20 cellular contexts compared by ENCODE assay signal in the genomic region with DNA sequence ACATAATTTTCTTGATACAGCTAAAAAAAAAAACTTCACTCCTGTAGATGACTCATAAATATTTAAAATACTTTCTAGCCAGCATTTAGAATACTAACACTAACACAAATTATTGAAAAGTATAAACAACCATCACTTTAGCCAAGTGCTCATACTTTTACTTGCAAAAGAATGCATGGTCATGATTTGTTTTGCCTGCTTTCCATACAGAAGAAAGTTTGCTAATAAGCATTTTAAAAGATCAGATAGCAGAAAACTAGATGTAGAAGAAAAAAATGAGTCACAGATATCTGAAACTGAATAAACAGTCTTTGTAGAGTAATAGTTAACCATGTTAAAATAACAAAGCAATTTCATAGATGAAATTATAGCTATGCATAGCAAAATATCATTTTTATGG.
DNase-seq lines count a peak whose midpoint lies in the region; ATAC-seq and TF ChIP-seq lines count a peak whose summit lies in the region.
"Had no signal": no experiment of that assay in that cellular context is flagged by ENCODE, and none has a peak within 500 bp of the region (broad histone marks: within the 10 kb centered on the region; RNA-seq: fewer than 3 reads in every experiment).

No MANE protein-coding gene starts in this region.

- no peak for ATAC-seq in GM21737 (IDR thresholded peaks at IDR 0.05; ENCODE audit: unreplicated experiment)
- ATAC-seq: stimulated activated naive CD8-positive, alpha-beta T cell treated with anti-CD3 and anti-CD28 coated beads, Interleukin-15, Interleukin-2, amounts not matched to agents 100 U/mL and 50 U/mL, for 24 hours had no signal

- DNase-seq in GM03348 (ENCODE audit: low spot score) (peak; percentile 5), amniotic stem cell (lab: John Stamatoyannopoulos, UW) (peak; percentile 43), fibroblast of pulmonary artery (ENCODE audit: low read depth) (peak; percentile 40), skeletal muscle cell (ENCODE audit: low read depth) (peak; percentile 27), GM19240 (ENCODE audit: insufficient read length, low spot score) (no peak)
- no peak for DNase-seq in effector CD4-positive, alpha-beta T cell
- DNase-seq: activated CD4-positive, alpha-beta T cell treated with anti-CD3 and anti-CD28 coated beads, Interleukin-2, amount 10 ng/mL, durations not matched to agents 7 days and 5 days; activated naive CD4-positive, alpha-beta T cell treated with anti-CD3 and anti-CD28 coated beads, Interleukin-2, amount 50 U/mL, for 16 hours; aorta; cerebellar nuclear complex; GF-D8; NCI-H1092; NCI-H187 treated with DMSO at 0.1 percent for 48 hours; NCI-H526 treated with DMSO at 0.1 percent for 48 hours; sigmoid colon; stimulated activated CD4-positive, alpha-beta T cell treated with anti-CD3 and anti-CD28 coated beads, Interleukin-15, amount 100 ng/mL, for 24 hours; stimulated activated naive CD8-positive, alpha-beta T cell treated with anti-CD3 and anti-CD28 coated beads, Interleukin-15, Interleukin-2, amounts not matched to agents 100 U/mL and 50 U/mL, for 24 hours; WERI-Rb-1 had no signal

- TF ChIP-seq CTCF in fibroblast of pulmonary artery (IDR thresholded peaks at IDR 0.05; ENCODE audit: low read length, missing control alignments) = no peak

- H3K4me3 ChIP-seq in fibroblast of pulmonary artery (replicated peaks; ENCODE audit: low read depth, low read length) = no peak overlapping the region
- no peak overlapping the region for H3K4me3 ChIP-seq in skeletal muscle cell (ENCODE audit: low read depth, low read length)
- H3K4me3 ChIP-seq: sigmoid colon, SK-N-MC had no signal

Comparison
In these comparisons a context has a peak if more than half of its experiments do, and no peak if none do; other contexts are left out.
1. DNase-seq: peak in GM03348 (single experiment), amniotic stem cell (single experiment), fibroblast of pulmonary artery (single experiment) and skeletal muscle cell (single experiment); none in GM19240 (single experiment) and effector CD4-positive, alpha-beta T cell (single experiment).